11 cellular contexts compared by ENCODE assay signal in the genomic region with DNA sequence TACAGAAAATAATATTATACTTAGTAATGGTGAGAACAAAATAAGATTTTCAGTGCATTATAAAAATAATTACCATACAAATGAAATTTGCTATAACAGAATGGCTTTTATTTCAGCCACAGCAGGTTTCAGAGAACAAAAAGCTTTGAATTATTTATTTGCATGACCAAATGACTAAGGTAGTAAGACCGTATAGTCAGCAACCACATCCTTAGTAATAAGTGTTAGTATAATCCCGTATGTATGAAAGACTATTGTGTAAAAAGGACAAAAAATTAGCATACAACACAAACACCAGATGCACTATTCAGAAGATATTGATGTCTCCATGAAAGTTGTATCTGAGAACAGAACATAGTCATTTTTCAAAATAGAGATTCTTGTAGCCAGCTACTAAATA. TPM values are rescaled to one million over a fixed set of nuclear protein-coding genes. Genes with fewer than 3 reads are reported as not detected.
A peak's percentile ranks its signal among the peaks of the same experiment; 100 is the strongest.
DNase-seq lines count a peak whose midpoint lies in the region; ATAC-seq and TF ChIP-seq lines count a peak whose summit lies in the region.
"Had no signal": no experiment of that assay in that cellular context is flagged by ENCODE, and none has a peak within 500 bp of the region (broad histone marks: within the 10 kb centered on the region; RNA-seq: fewer than 3 reads in every experiment).

No MANE protein-coding gene starts in this region.

- H3K4me1 ChIP-seq in HCT116 (ENCODE audit: control insufficient read depth in 1 of 2, insufficient read depth in 2 of 2, low read length in 2 of 2) (peaks cover 66 to 69% of the 10 kb centered on the region in 2 experiments), foreskin keratinocyte (peaks cover 54% of the 10 kb centered on the region), tibial nerve (peaks cover 0 to 36% (median 13%) of the 10 kb centered on the region in 4 donors)

- RAD21 ChIA-PET in HCT116 (lab: Charles Lee; ENCODE audit: low non-redundant PET in 1 of 2, low total read pairs in 2 of 2, uncharacterized antibody in 2 of 2, unreplicated experiment in 2 of 2), result no interaction called here

- H3K27ac ChIP-seq in HCT116 (ENCODE audit: low read depth, low read length), result no peak overlapping the region
- no peak overlapping the region for H3K27ac ChIP-seq in foreskin keratinocyte
- H3K27ac ChIP-seq in CD4-positive, alpha-beta T cell (ENCODE audit: low read depth, low read length), result no peak overlapping the region
- no peak overlapping the region for H3K27ac ChIP-seq in tibial nerve
- H3K27ac ChIP-seq: left ventricle myocardium inferior had no signal

- H3K9me3 Mint-ChIP-seq in CD4-positive, alpha-beta T cell, result no peaks in the 10 kb centered on the region

- TF ChIP-seq CTCF in HCT116 (IDR thresholded peaks at IDR 0.05 in 2 of 3, conservative IDR thresholded peaks at IDR 0.05 in 1 of 3; ENCODE audit: borderline replicate concordance in 1 of 3, insufficient read depth in 1 of 3, low read depth in 2 of 3, low read length in 2 of 3) (no peak), foreskin keratinocyte (conservative IDR thresholded peaks at IDR 0.05) (no peak), tibial nerve (IDR thresholded peaks at IDR 0.05) (no peak)
- no peak for TF ChIP-seq CTCF in CD4-positive, alpha-beta T cell (IDR thresholded peaks at IDR 0.05)

- H3K9me3 ChIP-seq in HCT116 (ENCODE audit: control insufficient read depth in 1 of 2, insufficient read depth in 1 of 2, low read depth in 1 of 2, low read length in 2 of 2), result no peaks in the 10 kb centered on the region
- H3K9me3 ChIP-seq in CD4-positive, alpha-beta T cell (ENCODE audit: control insufficient read depth, low read length), result no peaks in the 10 kb centered on the region
- H3K9me3 ChIP-seq in tibial nerve, result no peaks in the 10 kb centered on the region
- H3K9me3 ChIP-seq: left ventricle myocardium inferior had no signal

- TF ChIP-seq POLR2A in HCT116 (IDR thresholded peaks at IDR 0.05; ENCODE audit: borderline replicate concordance, extremely low read depth, insufficient read depth, insufficient read length), result no peak
- no peak for TF ChIP-seq POLR2A in tibial nerve (IDR thresholded peaks at IDR 0.05)

- no peak overlapping the region for H3K27ac Mint-ChIP-seq in CD4-positive, alpha-beta T cell

- H3K4me3 Mint-ChIP-seq in CD4-positive, alpha-beta T cell, result no peak overlapping the region

- H3K4me3 ChIP-seq in HCT116 (replicated peaks in 1 of 2; ENCODE audit: low read depth in 1 of 2, low read length in 2 of 2) (no peak overlapping the region), tibial nerve (no peak overlapping the region)
- H3K4me3 ChIP-seq: left ventricle myocardium inferior had no signal

- BruUV-seq in HCT116 (replicated peaks; lab: Mats Ljungman, UMichigan), result no TSS peak

- H3K4me1 Mint-ChIP-seq in CD4-positive, alpha-beta T cell (ENCODE audit: low read depth), result peaks cover 78% of the 10 kb centered on the region

- H4K20me1 ChIP-seq in HCT116 (ENCODE audit: insufficient read depth), result peaks cover 53% of the 10 kb centered on the region; the same call in 1 of the 2 replicates

- no peak for DNase-seq in HCT116 (ENCODE audit: low read depth, low spot score)
- peak; percentile 79 for DNase-seq in LHCN-M2 (ENCODE audit: low read depth)
- DNase-seq in foreskin keratinocyte, result peak; percentile 57 to 74
- DNase-seq in CD4-positive, alpha-beta T cell, result no peak
- no peak for DNase-seq in tibial nerve (ENCODE audit: low spot score in 2 of 2)
- no peak for DNase-seq in effector CD8-positive, alpha-beta T cell (lab: John Stamatoyannopoulos, UW)
- DNase-seq: cortex of kidney, left ventricle myocardium inferior, NCI-H69 had no signal

- peaks cover 100% of the 10 kb centered on the region for H3K79me2 ChIP-seq in HCT116 (ENCODE audit: insufficient read depth, low read length)

- no peaks in the 10 kb centered on the region for H3K9me2 ChIP-seq in HCT116 (ENCODE audit: insufficient read depth)

- no peak for TF ChIP-seq RAD21 in HCT116 (IDR thresholded peaks at IDR 0.05; ENCODE audit: low read depth)

- H3K4me2 ChIP-seq in HCT116 (ENCODE audit: low read length), result peak overlapping the region; percentile 2; the same call in 1 of the 2 replicates

- POLR2A ChIA-PET in HCT116 (lab: Charles Lee), result no interaction called here
- POLR2A ChIA-PET in CD4-positive, alpha-beta T cell (lab: Charles Lee), result no interaction called here

- no peaks in the 10 kb centered on the region for H3K36me3 Mint-ChIP-seq in CD4-positive, alpha-beta T cell (ENCODE audit: low read depth)

- no peak for TF ChIP-seq EP300 in tibial nerve (IDR thresholded peaks at IDR 0.05)

- H2AFZ ChIP-seq in HCT116 (ENCODE audit: low read depth, low read length, poor library complexity, severe bottlenecking), result no peak overlapping the region

- ATAC-seq in GM18502 (IDR thresholded peaks at IDR 0.05; ENCODE audit: poor library complexity, unreplicated experiment) (peak; percentile 55), HCT116 (no peak), foreskin keratinocyte (peak; percentile 90), GM19324 (IDR thresholded peaks at IDR 0.05; ENCODE audit: low FRiP score, unreplicated experiment) (no peak)
- no peak for ATAC-seq in CD4-positive, alpha-beta T cell (ENCODE audit: poor library complexity)

- WGBS in tibial nerve, 2 donors, result 65 to 68% methylated on average over 2 of the region's 2 CpGs

- H3K27me3 Mint-ChIP-seq in CD4-positive, alpha-beta T cell, result no peaks in the 10 kb centered on the region

- H3K36me3 ChIP-seq in HCT116 (ENCODE audit: control insufficient read depth in 1 of 2, insufficient read depth in 2 of 2, low read length in 2 of 2), result no peaks in the 10 kb centered on the region
- H3K36me3 ChIP-seq in tibial nerve, result no peaks in the 10 kb centered on the region
- H3K36me3 ChIP-seq: left ventricle myocardium inferior had no signal

- no peak overlapping the region for H3K9ac ChIP-seq in HCT116 (ENCODE audit: low read length)

- H3K27me3 ChIP-seq in HCT116 (ENCODE audit: insufficient read depth, low read length) (no peaks in the 10 kb centered on the region), foreskin keratinocyte (no peaks in the 10 kb centered on the region), tibial nerve (no peaks in the 10 kb centered on the region)
- no peaks in the 10 kb centered on the region for H3K27me3 ChIP-seq in CD4-positive, alpha-beta T cell (ENCODE audit: control insufficient read depth, insufficient read depth, low read length)

- intact Hi-C loops in HCT116 (cut with micrococcal nuclease), result no loop called here
- intact Hi-C loops in CD4-positive, alpha-beta T cell (cut with DNase I, micrococcal nuclease), result no loop called here

- CTCF ChIA-PET in HCT116 (lab: Charles Lee), result no interaction called here
- CTCF ChIA-PET in CD4-positive, alpha-beta T cell (lab: Charles Lee), result interaction anchor here (0.6 kb wide), 1 partner anchor 21 kb away, joined by 3 read pairs; no protein-coding TSS in a partner anchor

TF ChIP-seq in HCT116, 20 proteins besides CTCF, POLR2A, EP300 and RAD21 (continues in another document):
- TF ChIP-seq CBX3 (IDR thresholded peaks at IDR 0.05; ENCODE audit: low read depth) (no peak), ZFX (IDR thresholded peaks at IDR 0.05) (no peak), SRF (IDR thresholded peaks at IDR 0.05; ENCODE audit: low read depth) (no peak), SP1 (IDR thresholded peaks at IDR 0.05; ENCODE audit: low read depth) (no peak), EZH2 (IDR thresholded peaks at IDR 0.05) (no peak), ELF1 (IDR thresholded peaks at IDR 0.05; ENCODE audit: borderline replicate concordance, low read depth) (no peak), CEBPB (IDR thresholded peaks at IDR 0.05; ENCODE audit: low read depth) (no peak), YY1 (IDR thresholded peaks at IDR 0.05; ENCODE audit: extremely low read depth, insufficient replicate concordance, low read depth, low read length) (no peak), SIN3A (IDR thresholded peaks at IDR 0.05; ENCODE audit: low read depth) (no peak)
- TF ChIP-seq, protein P1, sequence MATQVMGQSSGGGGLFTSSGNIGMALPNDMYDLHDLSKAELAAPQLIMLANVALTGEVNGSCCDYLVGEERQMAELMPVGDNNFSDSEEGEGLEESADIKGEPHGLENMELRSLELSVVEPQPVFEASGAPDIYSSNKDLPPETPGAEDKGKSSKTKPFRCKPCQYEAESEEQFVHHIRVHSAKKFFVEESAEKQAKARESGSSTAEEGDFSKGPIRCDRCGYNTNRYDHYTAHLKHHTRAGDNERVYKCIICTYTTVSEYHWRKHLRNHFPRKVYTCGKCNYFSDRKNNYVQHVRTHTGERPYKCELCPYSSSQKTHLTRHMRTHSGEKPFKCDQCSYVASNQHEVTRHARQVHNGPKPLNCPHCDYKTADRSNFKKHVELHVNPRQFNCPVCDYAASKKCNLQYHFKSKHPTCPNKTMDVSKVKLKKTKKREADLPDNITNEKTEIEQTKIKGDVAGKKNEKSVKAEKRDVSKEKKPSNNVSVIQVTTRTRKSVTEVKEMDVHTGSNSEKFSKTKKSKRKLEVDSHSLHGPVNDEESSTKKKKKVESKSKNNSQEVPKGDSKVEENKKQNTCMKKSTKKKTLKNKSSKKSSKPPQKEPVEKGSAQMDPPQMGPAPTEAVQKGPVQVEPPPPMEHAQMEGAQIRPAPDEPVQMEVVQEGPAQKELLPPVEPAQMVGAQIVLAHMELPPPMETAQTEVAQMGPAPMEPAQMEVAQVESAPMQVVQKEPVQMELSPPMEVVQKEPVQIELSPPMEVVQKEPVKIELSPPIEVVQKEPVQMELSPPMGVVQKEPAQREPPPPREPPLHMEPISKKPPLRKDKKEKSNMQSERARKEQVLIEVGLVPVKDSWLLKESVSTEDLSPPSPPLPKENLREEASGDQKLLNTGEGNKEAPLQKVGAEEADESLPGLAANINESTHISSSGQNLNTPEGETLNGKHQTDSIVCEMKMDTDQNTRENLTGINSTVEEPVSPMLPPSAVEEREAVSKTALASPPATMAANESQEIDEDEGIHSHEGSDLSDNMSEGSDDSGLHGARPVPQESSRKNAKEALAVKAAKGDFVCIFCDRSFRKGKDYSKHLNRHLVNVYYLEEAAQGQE (IDR thresholded peaks at IDR 0.05; ENCODE audit: low read depth), result no peak
- TF ChIP-seq, protein P2, sequence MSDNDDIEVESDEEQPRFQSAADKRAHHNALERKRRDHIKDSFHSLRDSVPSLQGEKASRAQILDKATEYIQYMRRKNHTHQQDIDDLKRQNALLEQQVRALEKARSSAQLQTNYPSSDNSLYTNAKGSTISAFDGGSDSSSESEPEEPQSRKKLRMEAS (IDR thresholded peaks at IDR 0.05), result no peak

RNA-seq across cellular contexts. Expression of a gene that starts 12.2 kb away (rescaled TPM):
- total RNA-seq in HCT116 (2021; ENCODE audit: unreplicated experiment) (61.7 TPM), LHCN-M2 (2014; rRNA removed) (17.0 and 21.3 TPM in 2 replicates), foreskin keratinocyte (29.1 and 31.4 TPM in 2 replicates), tibial nerve (10 to 100 TPM; 29.4 to 33.3 (median 31.7) TPM)
- 17.5 and 20.6 TPM in 2 replicates for polyA plus RNA-seq in HCT116 (2012)
- polyA plus RNA-seq in LHCN-M2 (2012), result 5.2 TPM
- 3.0 and 4.3 TPM in 2 replicates for polyA plus RNA-seq in foreskin keratinocyte
- 10 to 100 TPM; 25.2 to 31.1 TPM for total RNA-seq in CD4-positive, alpha-beta T cell

Comparison
In these comparisons a context has a peak if more than half of its experiments do, and no peak if none do; other contexts are left out.
1. ATAC-seq: peak in GM18502 (single experiment) and foreskin keratinocyte (single experiment); none in HCT116 (single experiment), CD4-positive, alpha-beta T cell (single experiment) and GM19324 (single experiment).
2. DNase-seq: peak in LHCN-M2 (single experiment) and foreskin keratinocyte (2 of 2); none in HCT116 (single experiment), CD4-positive, alpha-beta T cell (0 of 10), tibial nerve (0 of 2) and effector CD8-positive, alpha-beta T cell (single experiment).